Comparison of ENCODE assay signal across 16 cellular contexts in the genomic region with DNA sequence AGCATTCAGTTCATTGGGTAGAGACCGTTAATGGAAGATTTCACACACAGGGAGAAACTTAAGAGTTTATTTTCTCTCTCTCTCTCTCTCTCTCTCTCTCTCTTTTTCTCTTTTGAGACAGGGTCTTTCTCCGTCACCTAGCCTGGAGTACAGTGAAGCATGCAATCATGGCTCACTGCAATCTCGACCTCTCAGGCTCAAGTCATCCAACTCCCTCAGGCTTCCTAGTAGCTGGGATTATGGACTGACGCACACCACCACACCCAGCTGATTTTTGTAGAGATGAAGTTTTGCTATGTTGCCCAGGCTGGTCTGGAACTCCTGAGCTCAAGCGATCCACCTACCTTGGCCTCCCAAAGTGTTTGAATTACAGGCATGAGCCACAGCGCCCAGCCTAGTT. TPM values are rescaled to one million over a fixed set of nuclear protein-coding genes. Genes with fewer than 3 reads are reported as not detected.
DNase-seq lines count a peak whose midpoint lies in the region; TF ChIP-seq lines count a peak whose summit lies in the region.
"Had no signal": no experiment of that assay in that cellular context is flagged by ENCODE, and none has a peak within 500 bp of the region (broad histone marks: within the 10 kb centered on the region; RNA-seq: fewer than 3 reads in every experiment).

No MANE protein-coding gene starts in this region.

- H3K4me3 ChIP-seq in thyroid gland (replicated peaks in 1 of 3) (peak overlapping the region in 2 of 3 donors; percentile 11 to 24), prostate gland (no peak overlapping the region)
- H3K4me3 ChIP-seq: BLaER1, GM23338 had no signal

- no peaks in the 10 kb centered on the region for H3K27me3 ChIP-seq in thyroid gland
- no peaks in the 10 kb centered on the region for H3K27me3 ChIP-seq in prostate gland (replicated peaks; ENCODE audit: insufficient read depth)
- H3K27me3 ChIP-seq: BLaER1 had no signal

- peak in 1 of 2 donors; percentile 28 for TF ChIP-seq POLR2A in thyroid gland (IDR thresholded peaks at IDR 0.05)
- TF ChIP-seq POLR2A in prostate gland (IDR thresholded peaks at IDR 0.05): no peak

- DNase-seq in DMS79 (lab: John Stamatoyannopoulos, UW) (peak; percentile 8), DMS79 treated with DMSO at 0.1 percent for 48 hours (lab: John Stamatoyannopoulos, UW) (no peak), kidney glomerular epithelial cell (lab: John Stamatoyannopoulos, UW) (peak; percentile 48), nephron progenitor cell (peak; percentile 10), thyroid gland (peak; percentile 65 to 66), NCI-H524 (lab: John Stamatoyannopoulos, UW) (no peak), NCI-H146 (lab: John Stamatoyannopoulos, UW) (no peak), prostate gland (ENCODE audit: low spot score) (no peak)
- DNase-seq: Calu3; CD4-positive, alpha-beta memory T cell; HCEC 1CT had no signal

- H3K4me1 ChIP-seq in thyroid gland (peaks cover 14 to 17% of the 10 kb centered on the region in 2 donors), prostate gland (replicated peaks) (no peaks in the 10 kb centered on the region)
- H3K4me1 ChIP-seq: BLaER1 had no signal

- H3K27ac Mint-ChIP-seq in nephron progenitor cell: no peak overlapping the region
- H3K27ac Mint-ChIP-seq: CD14-positive monocyte; CD4-positive, alpha-beta memory T cell; GM23338 had no signal

- no peak overlapping the region for H3K4me3 Mint-ChIP-seq in nephron progenitor cell

- TF ChIP-seq CTCF in nephron progenitor cell (IDR thresholded peaks at IDR 0.05): no peak
- TF ChIP-seq CTCF in thyroid gland (IDR thresholded peaks at IDR 0.05): no peak
- TF ChIP-seq CTCF in prostate gland (IDR thresholded peaks at IDR 0.05): no peak

- H3K9me3 ChIP-seq in thyroid gland (no peaks in the 10 kb centered on the region), prostate gland (no peaks in the 10 kb centered on the region)
- H3K9me3 ChIP-seq: BLaER1 had no signal

- H3K36me3 Mint-ChIP-seq in nephron progenitor cell (ENCODE audit: low read depth): no peaks in the 10 kb centered on the region
- H3K36me3 Mint-ChIP-seq: CD14-positive monocyte; CD4-positive, alpha-beta memory T cell had no signal

- peaks cover 57% of the 10 kb centered on the region for H3K27me3 Mint-ChIP-seq in nephron progenitor cell (ENCODE audit: low read depth, poor library complexity)

- H3K9me3 Mint-ChIP-seq in nephron progenitor cell: peaks cover 5% of the 10 kb centered on the region
- H3K9me3 Mint-ChIP-seq: GM23338 had no signal

- no peaks in the 10 kb centered on the region for H3K36me3 ChIP-seq in thyroid gland
- H3K36me3 ChIP-seq in prostate gland: no peaks in the 10 kb centered on the region
- H3K36me3 ChIP-seq: BLaER1 had no signal

- intact Hi-C loops in thyroid gland (cut with DNase I): no loop called here
- intact Hi-C loops in prostate gland (cut with DNase I): no loop called here

- H3K4me1 Mint-ChIP-seq in nephron progenitor cell: peaks cover 12% of the 10 kb centered on the region

- WGBS in thyroid gland, 2 donors: 36 to 42% methylated on average over 6 of the region's 6 CpGs
- WGBS in prostate gland: 78% methylated on average over 6 of the region's 6 CpGs

- H3K27ac ChIP-seq in thyroid gland: peak overlapping the region; percentile 90 to 96 (median 91)
- no peak overlapping the region for H3K27ac ChIP-seq in prostate gland
- H3K27ac ChIP-seq: 22Rv1, BLaER1 had no signal

RNA-seq across cellular contexts. Expression of a gene that starts 1.6 kb away (rescaled TPM):
- 100 to 1,000 TPM in 2 of 4 donors, 10 to 100 TPM in 2; 87.7 to 110 (median 98.6) TPM for total RNA-seq in thyroid gland
- total RNA-seq in prostate gland: under 1 TPM; 0.64 to 0.80 TPM
- total RNA-seq: A673; CD4-positive, alpha-beta memory T cell had no signal

Comparison
In these comparisons a context has a peak if more than half of its experiments do, and no peak if none do; other contexts are left out.
1. DNase-seq: peak in DMS79 (single experiment), kidney glomerular epithelial cell (single experiment), nephron progenitor cell (single experiment) and thyroid gland (2 of 2); none in DMS79 treated with DMSO at 0.1 percent for 48 hours (single experiment), NCI-H524 (0 of 2), NCI-H146 (single experiment) and prostate gland (single experiment).
2. H3K27ac ChIP-seq: peak in thyroid gland (3 of 3); none in prostate gland (0 of 2).
3. H3K4me3 ChIP-seq: peak in thyroid gland (2 of 3); none in prostate gland (0 of 2).
4. RNA of a gene that starts 1.6 kb away (total RNA-seq): 87.7 to 110 TPM in thyroid gland; 0.64 to 0.80 TPM in prostate gland; every median in the first group is over 10 times any median in the second.